In the genomic region with DNA sequence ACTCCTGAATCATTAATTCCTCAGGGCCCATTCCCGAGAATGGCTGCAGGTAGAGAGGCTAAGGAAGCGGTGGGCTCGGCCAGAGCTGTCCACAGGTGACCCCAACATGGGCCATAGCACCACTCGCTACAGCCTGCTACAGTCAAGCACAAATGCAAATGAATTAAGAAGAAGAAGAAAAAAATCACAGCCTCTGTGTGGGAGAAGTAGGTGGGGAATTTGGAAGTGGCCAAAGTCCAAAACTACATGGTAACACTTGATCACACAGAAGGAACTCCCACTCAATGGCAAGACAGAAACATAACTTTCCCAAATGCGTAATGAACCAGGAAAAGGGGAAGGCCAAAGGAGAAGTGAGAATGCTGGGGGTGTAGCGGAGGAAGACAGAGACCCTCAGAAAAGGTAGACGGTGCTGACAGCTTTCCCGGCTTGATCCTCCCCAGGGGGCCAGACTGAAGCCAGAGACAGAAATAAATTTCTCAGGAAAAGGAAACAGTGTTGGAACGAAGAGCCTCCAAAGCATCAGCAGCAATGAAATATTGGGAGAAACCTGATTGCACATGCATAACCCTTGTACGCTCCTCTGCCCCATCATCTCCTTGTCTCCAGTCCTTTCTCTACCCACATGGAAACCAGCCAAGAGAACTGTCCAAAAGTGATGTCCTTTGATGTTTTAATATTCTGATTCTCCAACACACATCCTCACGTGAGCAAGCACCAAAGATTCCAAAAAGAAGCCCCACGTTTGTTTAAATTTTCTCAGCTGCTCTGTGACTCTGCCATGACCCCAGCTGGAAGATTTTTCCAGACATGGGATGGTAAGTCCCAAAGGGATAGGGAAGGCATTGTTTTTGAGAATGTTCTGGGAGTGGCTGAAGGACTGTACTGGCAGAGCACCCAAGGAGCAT, we compare ENCODE assay signal across 9 cellular contexts.
DNase-seq lines count a peak whose midpoint lies in the region; ATAC-seq and TF ChIP-seq lines count a peak whose summit lies in the region.
"Had no signal": no experiment of that assay in that cellular context is flagged by ENCODE, and none has a peak within 500 bp of the region (broad histone marks: within the 10 kb centered on the region; RNA-seq: fewer than 3 reads in every experiment).

No MANE protein-coding gene starts in this region.

- H2AFZ ChIP-seq in OCI-LY1 (ENCODE audit: low read length): no peak overlapping the region

- no peak for DNase-seq in activated CD4-positive, alpha-beta T cell treated with anti-CD3 and anti-CD28 coated beads, Interleukin-2, amount 10 ng/mL, durations not matched to agents 24 days and 14 days
- no peak for DNase-seq in activated CD4-positive, alpha-beta T cell treated with anti-CD3 and anti-CD28 coated beads, Interleukin-2, amount 50 U/mL, for 1 hour
- DNase-seq in left ventricle myocardium inferior (no peak), transverse colon (no peak), nucleus accumbens (lab: John Stamatoyannopoulos, UW) (no peak)
- DNase-seq: OCI-M1 had no signal

- peak overlapping the region; percentile 32; the same call in 1 of the 2 replicates for H3K9ac ChIP-seq in OCI-LY1 (ENCODE audit: low read length)

- ATAC-seq in HG03025 (IDR thresholded peaks at IDR 0.05; ENCODE audit: low FRiP score, unreplicated experiment) (no peak), GM21515 (IDR thresholded peaks at IDR 0.05; ENCODE audit: unreplicated experiment) (no peak)

- 66 to 67% methylated on average over 12 of the region's 12 CpGs for WGBS in transverse colon (ENCODE audit: low coverage in 1 of 2), 2 donors

- peaks cover 13% of the 10 kb centered on the region for H3F3A ChIP-seq in OCI-LY1 (ENCODE audit: insufficient read depth, low read length)

- peaks cover 82% of the 10 kb centered on the region for H3K36me3 Mint-ChIP-seq in activated CD4-positive, alpha-beta T cell treated with anti-CD3 and anti-CD28 coated beads, Interleukin-2, amount 10 ng/mL, durations not matched to agents 24 days and 14 days (ENCODE audit: low read depth)

- H3K27ac Mint-ChIP-seq in activated CD4-positive, alpha-beta T cell treated with anti-CD3 and anti-CD28 coated beads, Interleukin-2, amount 10 ng/mL, durations not matched to agents 24 days and 14 days: peak overlapping the region; percentile 90

- H3K27me3 ChIP-seq in OCI-LY1 (ENCODE audit: insufficient read depth, low read length): no peaks in the 10 kb centered on the region
- no peaks in the 10 kb centered on the region for H3K27me3 ChIP-seq in left ventricle myocardium inferior (ENCODE audit: low read depth)
- no peaks in the 10 kb centered on the region for H3K27me3 ChIP-seq in transverse colon

- no peaks in the 10 kb centered on the region for H4K20me1 ChIP-seq in OCI-LY1 (ENCODE audit: insufficient read depth, low read length)

- no peak for TF ChIP-seq EP300 in transverse colon (IDR thresholded peaks at IDR 0.05; ENCODE audit: low read depth)

- H3K36me3 ChIP-seq in OCI-LY1 (ENCODE audit: insufficient read depth, low read length) (peaks cover 85% of the 10 kb centered on the region), left ventricle myocardium inferior (peaks cover 33% of the 10 kb centered on the region), transverse colon (no peaks in the 10 kb centered on the region)

- H3K4me1 Mint-ChIP-seq in activated CD4-positive, alpha-beta T cell treated with anti-CD3 and anti-CD28 coated beads, Interleukin-2, amount 10 ng/mL, durations not matched to agents 24 days and 14 days: peaks cover 84% of the 10 kb centered on the region

- in situ Hi-C loops in transverse colon (cut with MboI; ENCODE audit: low pct_ligation_motif_present in 1 of 4, low pct_unique_long_range_greater_than_20kb in 1 of 4, low sequenced_read_pairs in 3 of 4): no loop called here

- no peak for TF ChIP-seq POLR2A in transverse colon (IDR thresholded peaks at IDR 0.05)

- no peaks in the 10 kb centered on the region for H3K27me3 Mint-ChIP-seq in activated CD4-positive, alpha-beta T cell treated with anti-CD3 and anti-CD28 coated beads, Interleukin-2, amount 10 ng/mL, durations not matched to agents 24 days and 14 days

- intact Hi-C loops in activated CD4-positive, alpha-beta T cell treated with anti-CD3 and anti-CD28 coated beads, Interleukin-2, amount 10 ng/mL, durations not matched to agents 24 days and 14 days (cut with micrococcal nuclease): loop anchor here (5.0 kb wide), 1 partner anchor 35 kb away; no protein-coding TSS in a partner anchor
- intact Hi-C loops in left ventricle myocardium inferior (cut with micrococcal nuclease) (loop anchor here (10.0 kb wide), 1 partner anchor 142 kb away; a partner anchor contains a TSS), transverse colon (cut with DNase I; ENCODE audit: low total_unique reads) (no loop called here)

- H3K9me2 ChIP-seq in OCI-LY1 (ENCODE audit: low read depth, low read length): no peaks in the 10 kb centered on the region

- H3K4me1 ChIP-seq in OCI-LY1 (ENCODE audit: insufficient read depth, low read length, severe bottlenecking) (peaks cover 79% of the 10 kb centered on the region), left ventricle myocardium inferior (peaks cover 89% of the 10 kb centered on the region), transverse colon (peaks cover 0 to 29% (median 5%) of the 10 kb centered on the region in 4 donors)

- H3K9me3 Mint-ChIP-seq in activated CD4-positive, alpha-beta T cell treated with anti-CD3 and anti-CD28 coated beads, Interleukin-2, amount 10 ng/mL, durations not matched to agents 24 days and 14 days: no peaks in the 10 kb centered on the region

- no peak for TF ChIP-seq CTCF in OCI-LY1 (IDR thresholded peaks at IDR 0.05; ENCODE audit: low read length)
- no peak for TF ChIP-seq CTCF in left ventricle myocardium inferior (IDR thresholded peaks at IDR 0.05; ENCODE audit: borderline replicate concordance)
- no peak for TF ChIP-seq CTCF in transverse colon (IDR thresholded peaks at IDR 0.05)

- peak overlapping the region; percentile 97 for H3K27ac ChIP-seq in OCI-LY1 (ENCODE audit: low read depth, low read length, poor library complexity, severe bottlenecking)
- peak overlapping the region; percentile 86 for H3K27ac ChIP-seq in left ventricle myocardium inferior (replicated peaks)
- peak overlapping the region; percentile 9 to 53 (median 32) for H3K27ac ChIP-seq in transverse colon

- H3K9me3 ChIP-seq in OCI-LY1 (ENCODE audit: low read length) (no peaks in the 10 kb centered on the region), left ventricle myocardium inferior (replicated peaks) (no peaks in the 10 kb centered on the region), transverse colon (no peaks in the 10 kb centered on the region)

- H3K4me2 ChIP-seq in OCI-LY1 (ENCODE audit: low read length): peak overlapping the region; percentile 21

- peak overlapping the region; percentile 37 for H3K4me3 ChIP-seq in OCI-LY1 (ENCODE audit: low read depth, low read length, poor library complexity, severe bottlenecking)
- no peak overlapping the region for H3K4me3 ChIP-seq in left ventricle myocardium inferior
- no peak overlapping the region for H3K4me3 ChIP-seq in transverse colon

- H3K79me2 ChIP-seq in OCI-LY1 (ENCODE audit: insufficient read depth, low read length): peaks cover 14% of the 10 kb centered on the region; the same call in 1 of the 2 replicates

- no peak overlapping the region for H3K4me3 Mint-ChIP-seq in activated CD4-positive, alpha-beta T cell treated with anti-CD3 and anti-CD28 coated beads, Interleukin-2, amount 10 ng/mL, durations not matched to agents 24 days and 14 days

Comparison
In these comparisons a context has a peak if more than half of its experiments do, and no peak if none do; other contexts are left out.
1. H3K27ac ChIP-seq: peak in every context shown above with its lines; median percentile 97 in OCI-LY1; 86 in left ventricle myocardium inferior; 32 in transverse colon.